8 cellular contexts compared by ENCODE assay signal in genomic region chr7:128425851-128426250, GRCh38. TPM values are rescaled to one million over a fixed set of nuclear protein-coding genes. Genes with fewer than 3 reads are reported as not detected.
DNase-seq lines count a peak whose midpoint lies in the region; ATAC-seq, FAIRE-seq and TF ChIP-seq lines count a peak whose summit lies in the region.

No MANE protein-coding gene starts in this region.

- no peaks in the 10 kb centered on the region for H3K4me1 ChIP-seq in Peyer's patch
- H3K4me1 ChIP-seq in foreskin keratinocyte: peaks cover 5% of the 10 kb centered on the region
- H3K4me1 ChIP-seq in parathyroid adenoma: peaks cover 1% of the 10 kb centered on the region

- H3K79me2 ChIP-seq in parathyroid adenoma: no peaks in the 10 kb centered on the region

- H3K9ac ChIP-seq in parathyroid adenoma: no peak overlapping the region

- H3K27ac ChIP-seq in Peyer's patch (no peak overlapping the region), foreskin keratinocyte (no peak overlapping the region), parathyroid adenoma (no peak overlapping the region)

- TF ChIP-seq POLR2A in Peyer's patch (IDR thresholded peaks at IDR 0.05): no peak

- ATAC-seq in foreskin keratinocyte: peak; percentile 65
- no peak for ATAC-seq in HG03196 (IDR thresholded peaks at IDR 0.05; ENCODE audit: unreplicated experiment)

- no peak overlapping the region for H2AFZ ChIP-seq in parathyroid adenoma

- H3K36me3 ChIP-seq in Peyer's patch: no peaks in the 10 kb centered on the region
- no peaks in the 10 kb centered on the region for H3K36me3 ChIP-seq in parathyroid adenoma (ENCODE audit: control insufficient read depth, insufficient read depth, low read length)

- H3K9me3 ChIP-seq in Peyer's patch (no peaks in the 10 kb centered on the region), parathyroid adenoma (ENCODE audit: control insufficient read depth, low read length) (no peaks in the 10 kb centered on the region)

- no peak for FAIRE-seq in urothelium cell line (lab: Jason Lieb, UNC)

- peak; percentile 77 to 93 (median 86) for TF ChIP-seq CTCF in Peyer's patch (IDR thresholded peaks at IDR 0.05)
- TF ChIP-seq CTCF in foreskin keratinocyte (conservative IDR thresholded peaks at IDR 0.05): peak; percentile 92
- peak; percentile 86 for TF ChIP-seq CTCF in parathyroid adenoma (IDR thresholded peaks at IDR 0.05)

- DNase-seq in COLO829 (ENCODE audit: low spot score): peak; percentile 94
- peak; percentile 64 for DNase-seq in HPDE6-E6E7 (ENCODE audit: extremely low spot score)
- peak; percentile 78 to 91 (median 79) for DNase-seq in Peyer's patch
- DNase-seq in activated T-helper 1 cell treated with anti-CD3 and anti-CD28 coated beads, Interleukin-2, amount 50 U/mL, for 16 hours (ENCODE audit: low read depth in 1 of 2, low spot score in 1 of 2): peak; percentile 58 to 75
- peak in 1 of 2 donors; percentile 34 for DNase-seq in foreskin keratinocyte
- DNase-seq in urothelium cell line (ENCODE audit: low spot score): peak; percentile 65

- H3K4me2 ChIP-seq in parathyroid adenoma (ENCODE audit: low read length): no peak overlapping the region

- H3K4me3 ChIP-seq in Peyer's patch: no peak overlapping the region
- no peak overlapping the region for H3K4me3 ChIP-seq in parathyroid adenoma (ENCODE audit: low read depth, low read length)

- H3K27me3 ChIP-seq in Peyer's patch (no peaks in the 10 kb centered on the region), foreskin keratinocyte (no peaks in the 10 kb centered on the region), parathyroid adenoma (ENCODE audit: control insufficient read depth, insufficient read depth, low read length) (no peaks in the 10 kb centered on the region)

RNA-seq across cellular contexts. Expression of gene IMPDH1, which starts 16.1 kb away (rescaled TPM):
- total RNA-seq in Peyer's patch (10 to 100 TPM in 3 of 4 donors, 1 to 10 TPM in 1; 7.9 to 45.4 (median 14.8) TPM), foreskin keratinocyte (80.1 and 91.4 TPM in 2 replicates)
- polyA plus RNA-seq in foreskin keratinocyte: 77.6 and 85.0 TPM in 2 replicates

RNA-seq across cellular contexts. Expression of gene HILPDA, which starts 29.8 kb away (rescaled TPM):
- total RNA-seq in Peyer's patch: 1 to 10 TPM; 2.6 to 9.0 (median 6.0) TPM
- total RNA-seq in foreskin keratinocyte: 11.8 and 13.5 TPM in 2 replicates
- 12.5 and 14.8 TPM in 2 replicates for polyA plus RNA-seq in foreskin keratinocyte

RNA-seq across cellular contexts. Expression of gene METTL2B, which starts 50.7 kb away (rescaled TPM):
- total RNA-seq in Peyer's patch (10 to 100 TPM; 14.0 to 23.3 (median 20.4) TPM), foreskin keratinocyte (38.1 and 38.5 TPM in 2 replicates)
- polyA plus RNA-seq in foreskin keratinocyte: 17.5 and 18.8 TPM in 2 replicates
